Comparison of ENCODE assay signal across 8 cellular contexts in genomic region chrX:130172127-130172834, GRCh38. TPM values are rescaled to one million over a fixed set of nuclear protein-coding genes. Genes with fewer than 3 reads are reported as not detected.
DNase-seq lines count a peak whose midpoint lies in the region; ATAC-seq and TF ChIP-seq lines count a peak whose summit lies in the region.

No MANE protein-coding gene starts in this region.

- H3K27ac Mint-ChIP-seq in activated B cell treated with CpG ODN at 0.5 μM for 24 hours, result peak overlapping the region; percentile 91
- H3K27ac Mint-ChIP-seq in stimulated activated naive B cell treated with anti-CD40 and anti-IgM and Interleukin-4, amounts not matched to agents 10 μg/mL and 1 μg/mL and 100 μg/mL, for 72 hours, result peak overlapping the region; percentile 68

- no peaks in the 10 kb centered on the region for H3K36me3 Mint-ChIP-seq in activated B cell treated with CpG ODN at 0.5 μM for 24 hours (ENCODE audit: low read depth)
- no peaks in the 10 kb centered on the region for H3K36me3 Mint-ChIP-seq in stimulated activated naive B cell treated with anti-CD40 and anti-IgM and Interleukin-4, amounts not matched to agents 10 μg/mL and 1 μg/mL and 100 μg/mL, for 72 hours

- peak overlapping the region; percentile 48 for H3K9ac ChIP-seq in iPS-18a (ENCODE audit: low read length)

- peak; percentile 9 to 45 for DNase-seq in NCI-H524 (lab: John Stamatoyannopoulos, UW)
- DNase-seq in NCI-H524 treated with DMSO at 0.1 percent for 48 hours (lab: John Stamatoyannopoulos, UW), result no peak
- DNase-seq in activated B cell treated with CpG ODN at 0.5 μM for 24 hours, result no peak
- no peak for DNase-seq in stimulated activated naive B cell treated with anti-CD40 and anti-IgM and Interleukin-4, amounts not matched to agents 10 μg/mL and 1 μg/mL and 100 μg/mL, for 72 hours
- DNase-seq in NCI-H128 (lab: John Stamatoyannopoulos, UW; ENCODE audit: unreplicated experiment), result no peak
- DNase-seq in HK-2 (ENCODE audit: unreplicated experiment), result no peak

- POLR2A ChIA-PET in activated B cell treated with CpG ODN at 0.5 μM for 24 hours (lab: Charles Lee), result interaction anchor here (1.3 to 1.5 kb wide), 3 partner anchors 8 to 88 kb away, joined by 3 to 6 read pairs (median 5); no protein-coding TSS in a partner anchor

- peak overlapping the region; percentile 88 for H3K4me3 Mint-ChIP-seq in activated B cell treated with CpG ODN at 0.5 μM for 24 hours
- H3K4me3 Mint-ChIP-seq in stimulated activated naive B cell treated with anti-CD40 and anti-IgM and Interleukin-4, amounts not matched to agents 10 μg/mL and 1 μg/mL and 100 μg/mL, for 72 hours, result peak overlapping the region; percentile 87 to 93

- peaks cover 53% of the 10 kb centered on the region for H3K4me1 Mint-ChIP-seq in activated B cell treated with CpG ODN at 0.5 μM for 24 hours
- H3K4me1 Mint-ChIP-seq in stimulated activated naive B cell treated with anti-CD40 and anti-IgM and Interleukin-4, amounts not matched to agents 10 μg/mL and 1 μg/mL and 100 μg/mL, for 72 hours, result peaks cover 30 to 51% of the 10 kb centered on the region in 2 donors

- peaks cover 9% of the 10 kb centered on the region for H3K9me3 ChIP-seq in iPS-18a (ENCODE audit: control insufficient read depth, low read depth, low read length)

- no peaks in the 10 kb centered on the region for H3K27me3 ChIP-seq in iPS-18a (ENCODE audit: control insufficient read depth, insufficient read depth, low read length)

- H3K4me1 ChIP-seq in iPS-18a (ENCODE audit: control insufficient read depth, low read depth, low read length), result peaks cover 3% of the 10 kb centered on the region

- peak overlapping the region; percentile 60 for H3K4me3 ChIP-seq in iPS-18a (ENCODE audit: low read length)

- intact Hi-C loops in activated B cell treated with CpG ODN at 0.5 μM for 24 hours (cut with micrococcal nuclease), result loop anchor here (5.0 kb wide), 1 partner anchor 400 kb away; no protein-coding TSS in a partner anchor

- TF ChIP-seq CTCF in activated B cell treated with CpG ODN at 0.5 μM for 24 hours (IDR thresholded peaks at IDR 0.05), result no peak

- H3K27me3 Mint-ChIP-seq in activated B cell treated with CpG ODN at 0.5 μM for 24 hours, result no peaks in the 10 kb centered on the region
- no peaks in the 10 kb centered on the region for H3K27me3 Mint-ChIP-seq in stimulated activated naive B cell treated with anti-CD40 and anti-IgM and Interleukin-4, amounts not matched to agents 10 μg/mL and 1 μg/mL and 100 μg/mL, for 72 hours

- H3K27ac ChIP-seq in iPS-18a (ENCODE audit: low read length), result no peak overlapping the region

- no peak for ATAC-seq in activated B cell treated with CpG ODN at 0.5 μM for 24 hours (ENCODE audit: low read depth)
- no peak for ATAC-seq in stimulated activated naive B cell treated with anti-CD40 and anti-IgM and Interleukin-4, amounts not matched to agents 10 μg/mL and 1 μg/mL and 100 μg/mL, for 72 hours (replicated peaks)
- ATAC-seq in GM21526 (IDR thresholded peaks at IDR 0.05; ENCODE audit: low FRiP score, unreplicated experiment), result no peak

- CTCF ChIA-PET in activated B cell treated with CpG ODN at 0.5 μM for 24 hours (lab: Charles Lee), result interaction anchor here (0.7 kb wide), 1 partner anchor 20 kb away, joined by 3 read pairs; no protein-coding TSS in a partner anchor

- no peaks in the 10 kb centered on the region for H3K9me3 Mint-ChIP-seq in activated B cell treated with CpG ODN at 0.5 μM for 24 hours
- H3K9me3 Mint-ChIP-seq in stimulated activated naive B cell treated with anti-CD40 and anti-IgM and Interleukin-4, amounts not matched to agents 10 μg/mL and 1 μg/mL and 100 μg/mL, for 72 hours, result no peaks in the 10 kb centered on the region

- H3K36me3 ChIP-seq in iPS-18a (ENCODE audit: control insufficient read depth, low read depth, low read length), result no peaks in the 10 kb centered on the region

RNA-seq across cellular contexts. Expression of gene RAB33A, which starts 0.5 kb away (rescaled TPM):
- total RNA-seq in activated B cell treated with CpG ODN at 0.5 μM for 24 hours, result 6.9 and 8.0 TPM in 2 replicates

RNA-seq across cellular contexts. Expression of gene AIFM1, which starts 6.6 kb away (rescaled TPM):
- 30.8 and 34.3 TPM in 2 replicates for total RNA-seq in activated B cell treated with CpG ODN at 0.5 μM for 24 hours

Comparison
In these comparisons a context has a peak if more than half of its experiments do, and no peak if none do; other contexts are left out.
1. DNase-seq: peak in NCI-H524 (2 of 2); none in NCI-H524 treated with DMSO at 0.1 percent for 48 hours (single experiment), activated B cell treated with CpG ODN at 0.5 μM for 24 hours (single experiment), stimulated activated naive B cell treated with anti-CD40 and anti-IgM and Interleukin-4, amounts not matched to agents 10 μg/mL and 1 μg/mL and 100 μg/mL, for 72 hours (single experiment), NCI-H128 (single experiment) and HK-2 (single experiment).